21 cellular contexts compared by ENCODE assay signal in the genomic region with DNA sequence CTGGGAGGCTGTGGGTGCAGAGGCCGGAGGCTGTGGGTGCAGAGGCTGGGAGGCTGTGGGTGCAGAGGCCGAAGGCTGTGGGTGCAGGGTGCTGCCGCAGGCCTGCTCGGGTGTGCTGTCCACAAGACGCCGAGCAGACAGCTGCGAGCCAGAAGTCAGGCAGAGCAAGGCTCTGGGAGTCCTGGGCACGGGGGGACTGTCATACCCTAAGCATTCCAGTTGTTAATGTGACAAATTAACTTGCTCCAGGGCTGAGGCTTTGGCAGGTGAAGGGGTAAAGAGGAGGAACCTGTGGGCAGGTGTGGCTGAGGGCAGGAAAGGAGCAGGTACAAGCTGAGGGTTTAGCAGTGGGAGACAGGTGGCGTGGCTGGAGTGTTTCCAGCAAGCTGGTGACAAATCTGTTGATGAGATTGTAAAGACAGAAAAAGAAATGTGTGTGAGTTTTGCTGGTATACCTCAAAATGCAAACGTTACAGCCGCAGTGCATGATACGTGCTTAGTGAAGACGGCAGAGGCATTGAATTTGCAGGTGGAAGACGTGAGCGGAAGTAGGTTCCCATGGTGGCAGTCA.
"Had no signal": no experiment of that assay in that cellular context is flagged by ENCODE, and none has a peak within 500 bp of the region (broad histone marks: within the 10 kb centered on the region; RNA-seq: fewer than 3 reads in every experiment).

No MANE protein-coding gene starts in this region.

- H3K4me1 Mint-ChIP-seq: activated naive CD8-positive, alpha-beta T cell treated with anti-CD3 and anti-CD28 coated beads, Interleukin-2, amount 10 ng/mL, durations not matched to agents 7 days and 5 days had no signal

- H3K9me3 ChIP-seq: breast epithelium, heart right ventricle, lower lobe of right lung, sigmoid colon, transverse colon, uterus had no signal

- H3K27ac ChIP-seq: lower lobe of right lung, sigmoid colon, transverse colon, uterus had no signal

- H3K4me2 ChIP-seq: smooth muscle cell had no signal

- H3K4me1 ChIP-seq: breast epithelium, lower lobe of right lung, sigmoid colon, transverse colon, uterus had no signal

- H3K36me3 Mint-ChIP-seq: activated naive CD8-positive, alpha-beta T cell treated with anti-CD3 and anti-CD28 coated beads, Interleukin-2, amount 10 ng/mL, durations not matched to agents 7 days and 5 days had no signal

- H3K4me3 Mint-ChIP-seq: activated CD8-positive, alpha-beta T cell treated with anti-CD3 and anti-CD28 coated beads, Interleukin-2, amount 10 ng/mL, durations not matched to agents 7 days and 5 days; activated naive CD8-positive, alpha-beta T cell treated with anti-CD3 and anti-CD28 coated beads, Interleukin-2, amount 10 ng/mL, durations not matched to agents 7 days and 5 days; activated T-helper 1 cell treated with anti-CD3 and anti-CD28 coated beads, Interleukin-12 subunit alpha, Interleukin-12 subunit beta, Interleukin-2, Interleukin-4 antibody, amounts not matched to agents 30 ng/mL and 10 ng/mL and 1 ng/mL, durations not matched to agents 14 hours and 24 hours and 36 hours; naive B cell; neural crest cell; stimulated activated naive B cell treated with anti-CD40 and anti-IgM and Interleukin-4, amounts not matched to agents 10 μg/mL and 1 μg/mL and 100 μg/mL, for 72 hours had no signal

- FAIRE-seq: keratinocyte had no signal

- H3K27ac Mint-ChIP-seq: activated naive CD8-positive, alpha-beta T cell treated with anti-CD3 and anti-CD28 coated beads, Interleukin-2, amount 10 ng/mL, durations not matched to agents 7 days and 5 days; activated T-helper 1 cell treated with anti-CD3 and anti-CD28 coated beads, Interleukin-12 subunit alpha, Interleukin-12 subunit beta, Interleukin-2, Interleukin-4 antibody, amounts not matched to agents 30 ng/mL and 10 ng/mL and 1 ng/mL, durations not matched to agents 14 hours and 24 hours and 36 hours had no signal

- H3K4me3 ChIP-seq: breast epithelium, heart right ventricle, lower lobe of right lung, sigmoid colon, smooth muscle cell, transverse colon, uterus had no signal

- H3K27me3 ChIP-seq: breast epithelium, heart right ventricle, sigmoid colon, transverse colon, uterus had no signal

- H3K27me3 Mint-ChIP-seq: activated naive CD8-positive, alpha-beta T cell treated with anti-CD3 and anti-CD28 coated beads, Interleukin-2, amount 10 ng/mL, durations not matched to agents 7 days and 5 days; naive B cell; stimulated activated naive B cell treated with anti-CD40 and anti-IgM and Interleukin-4, amounts not matched to agents 10 μg/mL and 1 μg/mL and 100 μg/mL, for 72 hours had no signal

- H3K9me3 Mint-ChIP-seq: activated naive CD8-positive, alpha-beta T cell treated with anti-CD3 and anti-CD28 coated beads, Interleukin-2, amount 10 ng/mL, durations not matched to agents 7 days and 5 days; activated T-helper 1 cell treated with anti-CD3 and anti-CD28 coated beads, Interleukin-12 subunit alpha, Interleukin-12 subunit beta, Interleukin-2, Interleukin-4 antibody, amounts not matched to agents 30 ng/mL and 10 ng/mL and 1 ng/mL, durations not matched to agents 14 hours and 24 hours and 36 hours; naive B cell; neural crest cell; stimulated activated naive B cell treated with anti-CD40 and anti-IgM and Interleukin-4, amounts not matched to agents 10 μg/mL and 1 μg/mL and 100 μg/mL, for 72 hours had no signal

- H3K36me3 ChIP-seq: breast epithelium, uterus had no signal

- ATAC-seq: activated CD8-positive, alpha-beta T cell treated with anti-CD3 and anti-CD28 coated beads, Interleukin-2, amount 10 ng/mL, durations not matched to agents 7 days and 5 days; heart right ventricle; lower lobe of right lung; stimulated activated naive B cell treated with anti-CD40 and anti-IgM and Interleukin-4, amounts not matched to agents 10 μg/mL and 1 μg/mL and 100 μg/mL, for 72 hours had no signal

- DNase-seq: activated CD4-positive, alpha-beta T cell treated with anti-CD3 and anti-CD28 coated beads for 1 hour; activated CD4-positive, alpha-beta T cell treated with anti-CD3 and anti-CD28 coated beads, Interleukin-2, amount 50 U/mL, for 1 hour; activated CD8-positive, alpha-beta T cell treated with anti-CD3 and anti-CD28 coated beads, Interleukin-2, amount 10 ng/mL, durations not matched to agents 7 days and 5 days; activated gamma-delta T cell treated with Interleukin-2 at 50 U/mL for 16 hours; activated naive CD8-positive, alpha-beta T cell treated with anti-CD3 and anti-CD28 coated beads, Interleukin-2, amount 10 ng/mL, durations not matched to agents 7 days and 5 days; amniotic stem cell; heart right ventricle; lower lobe of right lung; naive B cell; sigmoid colon; stimulated activated CD4-positive, alpha-beta T cell treated with anti-CD3 and anti-CD28 coated beads, Interleukin-2, amount 100 ng/mL, for 48 hours; stimulated activated CD8-positive, alpha-beta memory T cell treated with anti-CD3 and anti-CD28 coated beads, Interleukin-4, amount 100 ng/mL, for 48 hours; stimulated activated naive B cell treated with anti-CD40 and anti-IgM and Interleukin-4, amounts not matched to agents 10 μg/mL and 1 μg/mL and 100 μg/mL, for 72 hours; T-helper 9 cell; transverse colon; uterus had no signal
